Comparison of ENCODE assay signal across 34 cellular contexts in the genomic region with DNA sequence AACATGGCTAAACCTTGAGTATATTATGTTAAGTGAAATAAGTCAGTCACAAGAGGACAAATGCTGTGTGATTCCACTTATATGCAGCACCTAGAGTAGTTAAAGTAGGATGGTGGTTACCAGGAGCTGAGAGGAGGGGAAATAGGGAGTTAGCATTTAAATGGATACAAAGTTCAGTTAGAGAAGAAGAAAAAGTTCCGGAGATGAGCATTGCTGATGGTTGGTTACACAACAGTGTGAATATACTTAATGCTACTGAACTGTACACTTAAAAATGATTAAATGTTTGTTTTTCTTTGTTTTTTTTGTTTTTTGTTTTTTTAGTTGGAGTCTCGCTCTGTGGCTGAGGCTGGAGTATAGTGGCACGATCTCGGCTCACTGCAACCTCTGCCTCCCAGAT.
"Had no signal": no experiment of that assay in that cellular context is flagged by ENCODE, and none has a peak within 500 bp of the region (broad histone marks: within the 10 kb centered on the region; RNA-seq: fewer than 3 reads in every experiment).

No MANE protein-coding gene starts in this region.

- H3K9me3 ChIP-seq: MG63 had no signal

- H3K27me3 ChIP-seq: MG63 had no signal

- H3K4me3 ChIP-seq: MG63 had no signal

- H3K36me3 ChIP-seq: MG63 had no signal

- DNase-seq: Karpas-422, Kasumi-1, MG63, MM.1S, MV-4-11, NCI-H1048, NCI-H1092, NCI-H1092 treated with DMSO at 0.1 percent for 48 hours, NCI-H1105, NCI-H1105 treated with DMSO at 0.1 percent for 48 hours, NCI-H1417, NCI-H1417 treated with DMSO at 0.1 percent for 48 hours, NCI-H1436, NCI-H1436 treated with DMSO at 0.1 percent for 48 hours, NCI-H146, NCI-H1694, NCI-H1694 treated with DMSO at 0.1 percent for 48 hours, NCI-H187, NCI-H187 treated with DMSO at 0.1 percent for 48 hours, NCI-H1930, NCI-H2029, NCI-H2029 treated with DMSO at 0.1 percent for 48 hours, NCI-H2081, NCI-H2081 treated with DMSO at 0.1 percent for 48 hours, NCI-H2107, NCI-H2171, NCI-H2171 treated with DMSO at 0.1 percent for 48 hours, NCI-H2227 treated with DMSO at 0.1 percent for 48 hours, NCI-H226, NCI-H345, NCI-H446, NCI-H446 treated with DMSO at 0.1 percent for 48 hours, NCI-H510A, NCI-H510A treated with DMSO at 0.1 percent for 48 hours had no signal
